Comparison of ENCODE assay signal across 29 cellular contexts in genomic region chr4:152430507-152430906, GRCh38.
"Had no signal": no experiment of that assay in that cellular context is flagged by ENCODE, and none has a peak within 500 bp of the region (broad histone marks: within the 10 kb centered on the region; RNA-seq: fewer than 3 reads in every experiment).

No MANE protein-coding gene starts in this region.

- ATAC-seq: left colon; right cardiac atrium; sciatic nerve; stimulated activated naive B cell treated with anti-CD40 and anti-IgM and Interleukin-4, amounts not matched to agents 10 μg/mL and 1 μg/mL and 100 μg/mL, for 72 hours; stimulated activated naive CD8-positive, alpha-beta T cell treated with anti-CD3 and anti-CD28 coated beads, Interleukin-15, Interleukin-2, amounts not matched to agents 100 U/mL and 50 U/mL, for 24 hours had no signal

- H3K36me3 ChIP-seq: lower lobe of right lung, pancreas, prostate gland, stomach, thyroid gland, transverse colon, upper lobe of left lung, vagina had no signal

- H3K4me1 ChIP-seq: prostate gland, testis, vagina had no signal

- H3K9me3 Mint-ChIP-seq: naive B cell; neural crest cell; stimulated activated naive B cell treated with anti-CD40 and anti-IgM and Interleukin-4, amounts not matched to agents 10 μg/mL and 1 μg/mL and 100 μg/mL, for 72 hours had no signal

- H3K27ac ChIP-seq: left lung, lower lobe of right lung, prostate gland, skin epidermis, stomach, testis, thyroid gland, transverse colon, vagina had no signal

- H3K4me3 Mint-ChIP-seq: naive B cell; nephron; neural crest cell; stimulated activated naive B cell treated with anti-CD40 and anti-IgM and Interleukin-4, amounts not matched to agents 10 μg/mL and 1 μg/mL and 100 μg/mL, for 72 hours had no signal

- H3K4me1 Mint-ChIP-seq: nephron had no signal

- H3K4me3 ChIP-seq: left lung, lower lobe of right lung, pancreas, prostate gland, skin epidermis, stomach, testis, thyroid gland, transverse colon, upper lobe of left lung, vagina had no signal

- H3K27me3 ChIP-seq: left lung, pancreas, stomach, testis, thyroid gland, transverse colon, upper lobe of left lung, vagina had no signal

- H3K27me3 Mint-ChIP-seq: naive B cell; stimulated activated naive B cell treated with anti-CD40 and anti-IgM and Interleukin-4, amounts not matched to agents 10 μg/mL and 1 μg/mL and 100 μg/mL, for 72 hours had no signal

- DNase-seq: kidney; left colon; left lung; lower lobe of right lung; mammary epithelial cell; mesenchymal stem cell; naive B cell; nucleus accumbens; pancreas; posterior cingulate gyrus; retina; right cardiac atrium; stimulated activated CD4-positive, alpha-beta T cell treated with anti-CD3 and anti-CD28 coated beads, Interleukin-12 subunit alpha, Interleukin-12 subunit beta, amount 100 ng/mL, for 4 hours; stimulated activated CD4-positive, alpha-beta T cell treated with anti-CD3 and anti-CD28 coated beads, Interleukin-15, amount 100 ng/mL, for 24 hours; stimulated activated CD4-positive, alpha-beta T cell treated with anti-CD3 and anti-CD28 coated beads, Interleukin-2, amount 100 ng/mL, for 24 hours; stimulated activated CD4-positive, alpha-beta T cell treated with anti-CD3 and anti-CD28 coated beads, Interleukin-4, amount 100 ng/mL, for 1 hour; stimulated activated naive B cell treated with anti-CD40 and anti-IgM and Interleukin-4, amounts not matched to agents 10 μg/mL and 1 μg/mL and 100 μg/mL, for 72 hours; stimulated activated naive CD8-positive, alpha-beta T cell treated with anti-CD3 and anti-CD28 coated beads, Interleukin-15, Interleukin-2, amounts not matched to agents 100 U/mL and 50 U/mL, for 24 hours; stomach; testis; thyroid gland; transverse colon; upper lobe of left lung had no signal

- H3K27ac Mint-ChIP-seq: stimulated activated naive B cell treated with anti-CD40 and anti-IgM and Interleukin-4, amounts not matched to agents 10 μg/mL and 1 μg/mL and 100 μg/mL, for 72 hours had no signal

- H3K9me3 ChIP-seq: left lung, lower lobe of right lung, pancreas, prostate gland, stomach, testis, thyroid gland, transverse colon, upper lobe of left lung, vagina had no signal
